ENCODE assay signal across 8 cellular contexts in the genomic region with DNA sequence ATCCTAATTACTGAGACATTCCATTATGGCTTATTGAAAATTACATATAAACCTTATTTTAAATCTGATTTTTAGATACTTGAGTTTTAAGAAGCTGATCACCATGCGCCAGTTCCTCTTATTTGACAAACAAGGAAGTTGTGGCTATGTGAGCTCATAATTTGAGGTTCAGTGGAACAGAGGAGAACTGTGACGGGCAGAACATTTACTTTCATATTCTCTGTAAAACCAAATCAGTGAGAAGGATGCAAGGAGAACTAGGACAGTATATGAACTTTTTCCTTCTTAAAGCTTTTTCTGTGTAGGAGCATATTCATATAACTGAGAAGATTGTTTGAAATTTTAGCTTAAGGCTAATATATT. TPM values are rescaled to one million over a fixed set of nuclear protein-coding genes. Genes with fewer than 3 reads are reported as not detected.
DNase-seq lines count a peak whose midpoint lies in the region; ATAC-seq and TF ChIP-seq lines count a peak whose summit lies in the region.

No MANE protein-coding gene starts in this region.

- peak; percentile 15 to 17 for TF ChIP-seq POLR2A in Peyer's patch (IDR thresholded peaks at IDR 0.05)

- peak; percentile 86 for ATAC-seq in HG02943 (IDR thresholded peaks at IDR 0.05; ENCODE audit: low read depth, unreplicated experiment)
- peak; percentile 90 for ATAC-seq in left lung

- peak; percentile 32 for DNase-seq in stimulated activated CD4-positive, alpha-beta T cell treated with anti-CD3 and anti-CD28 coated beads, Interleukin-4, amount 100 ng/mL, for 24 hours
- no peak for DNase-seq in stimulated activated CD4-positive, alpha-beta T cell treated with anti-CD3 and anti-CD28 coated beads, Interleukin-12 subunit alpha, Interleukin-12 subunit beta, amount 100 ng/mL, for 4 hours
- DNase-seq in Peyer's patch: peak in 2 of 3 donors; percentile 67 to 75
- DNase-seq in left lung: no peak
- DNase-seq in HuH-7.5 (ENCODE audit: low spot score): no peak
- DNase-seq in OCI-M2 (lab: John Stamatoyannopoulos, UW; ENCODE audit: unreplicated experiment): no peak
- no peak for DNase-seq in dorsolateral prefrontal cortex

- no peaks in the 10 kb centered on the region for H3K9me3 ChIP-seq in Peyer's patch
- H3K9me3 ChIP-seq in left lung: no peaks in the 10 kb centered on the region

- peak overlapping the region; percentile 48 to 77 (median 63) for H3K27ac ChIP-seq in Peyer's patch
- peak overlapping the region; percentile 15 to 65 for H3K27ac ChIP-seq in left lung
- peak overlapping the region in 1 of 59 donors; percentile 4 for H3K27ac ChIP-seq in dorsolateral prefrontal cortex

- H3K36me3 ChIP-seq in Peyer's patch: no peaks in the 10 kb centered on the region
- H3K36me3 ChIP-seq in left lung: no peaks in the 10 kb centered on the region

- H3K4me3 ChIP-seq in Peyer's patch (peak overlapping the region in 1 of 4 donors; percentile 2), left lung (peak overlapping the region in 1 of 2 donors; percentile 8), dorsolateral prefrontal cortex (no peak overlapping the region)

- intact Hi-C loops in left lung (cut with DNase I) (no loop called here), dorsolateral prefrontal cortex (cut with DNase I) (no loop called here)

- H3K27me3 ChIP-seq in Peyer's patch (no peaks in the 10 kb centered on the region), left lung (no peaks in the 10 kb centered on the region), dorsolateral prefrontal cortex (no peaks in the 10 kb centered on the region)

- TF ChIP-seq CTCF in Peyer's patch (IDR thresholded peaks at IDR 0.05): no peak
- no peak for TF ChIP-seq CTCF in left lung (IDR thresholded peaks at IDR 0.05)
- no peak for TF ChIP-seq CTCF in dorsolateral prefrontal cortex (IDR thresholded peaks at IDR 0.05 in 54 of 56, conservative IDR thresholded peaks at IDR 0.05 in 2 of 56; ENCODE audit: low read depth in 1 of 56, partially characterized antibody in 56 of 56)

- H3K4me1 ChIP-seq in Peyer's patch (peaks cover 0 to 11% (median 3%) of the 10 kb centered on the region in 4 donors), left lung (peaks cover 0 to 32% of the 10 kb centered on the region in 2 donors)

RNA-seq across cellular contexts. Expression of a gene that starts 25.3 kb away (rescaled TPM):
- 10 to 100 TPM; 35.7 to 82.5 (median 39.2) TPM for total RNA-seq in Peyer's patch
- total RNA-seq in left lung: 10 to 100 TPM; 29.1 to 37.6 TPM
- 10 to 100 TPM; 29.4 to 57.1 (median 40.5) TPM for total RNA-seq in dorsolateral prefrontal cortex

Comparison
In these comparisons a context has a peak if more than half of its experiments do, and no peak if none do; other contexts are left out.
1. DNase-seq: peak in stimulated activated CD4-positive, alpha-beta T cell treated with anti-CD3 and anti-CD28 coated beads, Interleukin-4, amount 100 ng/mL, for 24 hours (single experiment) and Peyer's patch (2 of 3); none in stimulated activated CD4-positive, alpha-beta T cell treated with anti-CD3 and anti-CD28 coated beads, Interleukin-12 subunit alpha, Interleukin-12 subunit beta, amount 100 ng/mL, for 4 hours (single experiment), left lung (0 of 2), HuH-7.5 (single experiment), OCI-M2 (single experiment) and dorsolateral prefrontal cortex (0 of 10).